ENCODE assay signal across 1 cellular context in the genomic region with DNA sequence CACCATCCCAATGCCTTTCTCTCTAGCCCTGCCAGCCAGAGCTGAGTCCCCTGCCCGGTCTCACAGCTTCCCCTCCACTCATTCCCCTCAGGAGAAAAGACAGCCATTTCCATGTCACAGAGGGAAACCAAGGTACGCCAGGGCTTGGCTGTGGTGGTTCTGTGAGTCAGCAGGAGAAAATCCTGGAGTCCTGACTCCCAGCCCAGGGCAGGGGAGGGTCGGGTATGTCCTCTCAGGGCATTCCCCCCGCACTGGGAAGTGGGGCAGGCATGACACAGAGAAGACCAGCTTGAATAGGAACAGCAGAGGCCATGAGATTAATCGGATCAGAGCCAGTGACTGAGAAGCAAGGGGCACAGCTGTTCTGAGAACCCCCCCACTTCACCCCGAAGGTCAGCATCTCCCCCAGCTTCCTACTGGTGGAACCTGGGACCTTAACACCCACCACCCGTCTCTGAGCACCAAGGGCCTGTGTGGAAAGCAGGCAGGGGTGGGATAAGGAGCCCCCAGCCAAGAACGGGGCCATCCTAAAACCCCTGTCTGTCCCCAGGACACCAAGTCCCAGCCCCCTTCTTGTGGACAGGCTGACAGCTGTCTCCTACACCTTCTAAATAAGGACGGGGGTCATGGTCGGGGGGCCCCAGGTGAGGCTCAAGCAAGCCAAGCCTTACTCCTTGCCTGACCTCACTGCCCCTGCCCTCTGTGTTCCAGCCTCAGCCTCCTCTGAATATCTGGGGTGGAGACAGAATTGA.
TF ChIP-seq lines count a peak whose summit lies in the region.

No MANE protein-coding gene starts in this region.

TF ChIP-seq in HCT116, 20 proteins besides CTCF, POLR2A, EP300 and RAD21 (continued from another document):
- no peak for TF ChIP-seq ZBTB33 (IDR thresholded peaks at IDR 0.05; ENCODE audit: extremely low read depth, insufficient replicate concordance, low read length)
- TF ChIP-seq ELF1 (IDR thresholded peaks at IDR 0.05; ENCODE audit: borderline replicate concordance, low read depth) = no peak
